Comparison of ENCODE assay signal across 9 cellular contexts in the genomic region with DNA sequence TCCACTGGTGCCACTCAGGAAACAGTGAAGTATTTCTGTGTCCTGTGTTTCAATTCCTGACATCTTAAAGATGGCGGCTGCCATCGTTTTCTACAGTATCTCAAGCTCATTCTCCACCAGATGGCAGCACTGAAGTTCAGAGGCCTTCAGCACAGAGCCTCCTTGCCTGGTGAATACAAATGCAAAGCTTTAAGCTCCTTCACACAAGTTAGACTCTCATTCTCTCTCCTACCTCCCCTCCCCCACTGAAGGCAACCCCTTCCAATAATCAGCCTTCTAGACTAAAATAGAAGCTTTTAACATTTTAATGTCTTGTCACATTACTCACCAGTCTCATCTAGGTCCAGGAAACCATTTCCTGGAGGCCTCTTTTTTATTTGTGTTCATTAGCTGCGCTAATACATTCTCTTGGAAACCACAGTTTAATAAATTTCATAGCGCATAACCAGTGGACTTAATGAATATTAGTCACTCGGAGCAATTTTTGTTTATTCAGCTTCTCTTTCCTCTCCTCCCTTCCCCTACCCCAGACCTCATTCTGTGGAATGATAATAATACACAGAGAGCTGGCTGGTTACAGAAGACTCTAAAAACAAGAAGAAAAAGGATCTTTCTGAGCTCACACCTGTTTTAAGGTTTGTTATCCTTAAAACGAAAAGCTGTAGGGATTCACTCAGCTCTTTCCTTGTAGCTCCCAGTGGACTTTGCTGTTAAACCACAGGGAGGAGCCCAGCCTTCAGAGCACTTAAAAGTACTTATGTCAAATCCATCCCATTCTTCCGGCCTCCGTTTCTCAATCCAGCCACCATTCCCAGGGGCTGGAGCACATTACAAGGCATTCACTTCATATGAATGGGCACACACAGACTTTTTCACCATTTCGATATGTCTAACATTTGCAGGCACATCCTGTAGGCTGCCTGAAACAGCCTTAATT.
DNase-seq lines count a peak whose midpoint lies in the region; ATAC-seq and TF ChIP-seq lines count a peak whose summit lies in the region.
"Had no signal": no experiment of that assay in that cellular context is flagged by ENCODE, and none has a peak within 500 bp of the region (broad histone marks: within the 10 kb centered on the region; RNA-seq: fewer than 3 reads in every experiment).

No MANE protein-coding gene starts in this region.

- intact Hi-C loops in heart right ventricle (cut with DNase I): loop anchor here in 7 of 10 donors (2.0 to 10.0 kb wide), 4 partner anchors 168 to 173 kb away; no protein-coding TSS in a partner anchor

- H4K20me1 ChIP-seq in DOHH2 (ENCODE audit: control insufficient read depth, insufficient read depth, low read depth, low read length): no peaks in the 10 kb centered on the region

- no peaks in the 10 kb centered on the region for H3K36me3 Mint-ChIP-seq in activated naive CD4-positive, alpha-beta T cell treated with anti-CD3 and anti-CD28 coated beads, Interleukin-2, amount 10 ng/mL, durations not matched to agents 7 days and 5 days

- H3K9me3 ChIP-seq in DOHH2 (ENCODE audit: control insufficient read depth, insufficient read depth, low read length): no peaks in the 10 kb centered on the region
- H3K9me3 ChIP-seq in heart right ventricle: peaks cover 0 to 9% (median 0%) of the 10 kb centered on the region in 11 donors

- H3K4me1 Mint-ChIP-seq in activated naive CD4-positive, alpha-beta T cell treated with anti-CD3 and anti-CD28 coated beads, Interleukin-2, amount 10 ng/mL, durations not matched to agents 7 days and 5 days: no peaks in the 10 kb centered on the region

- TF ChIP-seq CTCF in DOHH2 (IDR thresholded peaks at IDR 0.05; ENCODE audit: low read depth, low read length, poor library complexity, severe bottlenecking) (peak; percentile 70), heart right ventricle (IDR thresholded peaks at IDR 0.05) (peak; percentile 24 to 69 (median 57))

- H3K27me3 ChIP-seq in DOHH2 (ENCODE audit: control insufficient read depth, low read length) (no peaks in the 10 kb centered on the region), heart right ventricle (no peaks in the 10 kb centered on the region)

- ATAC-seq in GM19455 (IDR thresholded peaks at IDR 0.05; ENCODE audit: unreplicated experiment): peak; percentile 97
- ATAC-seq in HG03520 (IDR thresholded peaks at IDR 0.05; ENCODE audit: unreplicated experiment): peak; percentile 98
- ATAC-seq in heart right ventricle: peak; percentile 41 to 87 (median 82)

- no peak overlapping the region for H3K27ac Mint-ChIP-seq in activated naive CD4-positive, alpha-beta T cell treated with anti-CD3 and anti-CD28 coated beads, Interleukin-2, amount 10 ng/mL, durations not matched to agents 7 days and 5 days

- H3F3A ChIP-seq in DOHH2 (ENCODE audit: control insufficient read depth, insufficient read depth): no peaks in the 10 kb centered on the region

- peaks cover 4% of the 10 kb centered on the region for H3K9me3 Mint-ChIP-seq in activated naive CD4-positive, alpha-beta T cell treated with anti-CD3 and anti-CD28 coated beads, Interleukin-2, amount 10 ng/mL, durations not matched to agents 7 days and 5 days

- no peaks in the 10 kb centered on the region for H3K27me3 Mint-ChIP-seq in activated naive CD4-positive, alpha-beta T cell treated with anti-CD3 and anti-CD28 coated beads, Interleukin-2, amount 10 ng/mL, durations not matched to agents 7 days and 5 days

- H3K27ac ChIP-seq in DOHH2 (ENCODE audit: low read depth, low read length): no peak overlapping the region
- peak overlapping the region in 8 of 10 donors; percentile 41 to 80 (median 62) for H3K27ac ChIP-seq in heart right ventricle
- H3K27ac ChIP-seq: epithelial cell of prostate had no signal

- H3K4me1 ChIP-seq in DOHH2 (ENCODE audit: control insufficient read depth, low read length) (no peaks in the 10 kb centered on the region), heart right ventricle (peaks cover 0 to 22% (median 17%) of the 10 kb centered on the region in 9 donors)

- H3K9me2 ChIP-seq in DOHH2 (replicated peaks; ENCODE audit: control insufficient read depth, low read length): no peaks in the 10 kb centered on the region

- no peak overlapping the region for H3K4me3 ChIP-seq in DOHH2 (ENCODE audit: low read length)
- H3K4me3 ChIP-seq in heart right ventricle: peak overlapping the region in 2 of 10 donors; percentile 1 to 8

- H3K36me3 ChIP-seq in DOHH2 (ENCODE audit: control insufficient read depth, low read length): no peaks in the 10 kb centered on the region
- no peaks in the 10 kb centered on the region for H3K36me3 ChIP-seq in heart right ventricle

- no peaks in the 10 kb centered on the region for H3K79me2 ChIP-seq in DOHH2 (ENCODE audit: control insufficient read depth, low read length)

- peak; percentile 76 for DNase-seq in NCI-H82 treated with DMSO at 0.1 percent for 48 hours (lab: John Stamatoyannopoulos, UW; ENCODE audit: unreplicated experiment)
- peak; percentile 48 for DNase-seq in activated naive CD4-positive, alpha-beta T cell treated with anti-CD3 and anti-CD28 coated beads, Interleukin-2, amount 10 ng/mL, durations not matched to agents 7 days and 5 days
- peak in 1 of 2 donors; percentile 68 for DNase-seq in heart right ventricle
- peak; percentile 36 for DNase-seq in retina
- DNase-seq in KG1 (lab: John Stamatoyannopoulos, UW): no peak

- WGBS in heart right ventricle, 2 donors: 56 to 64% methylated on average over 9 of the region's 9 CpGs

- no peak overlapping the region for H3K4me3 Mint-ChIP-seq in activated naive CD4-positive, alpha-beta T cell treated with anti-CD3 and anti-CD28 coated beads, Interleukin-2, amount 10 ng/mL, durations not matched to agents 7 days and 5 days

- CTCF ChIA-PET in activated naive CD4-positive, alpha-beta T cell treated with anti-CD3 and anti-CD28 coated beads, Interleukin-2, amount 10 ng/mL, durations not matched to agents 7 days and 5 days (lab: Charles Lee): interaction anchor here (0.7 to 2.2 kb wide), 9 partner anchors 9 to 1191 kb away, joined by 3 to 16 read pairs (median 6); no protein-coding TSS in a partner anchor

- no peak overlapping the region for H3K4me2 ChIP-seq in DOHH2 (ENCODE audit: low read length)
